In genomic region chr19:1730157-1730556, GRCh38 we compare ENCODE assay signal across 36 cellular contexts. TPM values are rescaled to one million over a fixed set of nuclear protein-coding genes. Genes with fewer than 3 reads are reported as not detected.
"Had no signal": no experiment of that assay in that cellular context is flagged by ENCODE, and none has a peak within 500 bp of the region (broad histone marks: within the 10 kb centered on the region; RNA-seq: fewer than 3 reads in every experiment).

No MANE protein-coding gene starts in this region.

- H3K4me3 Mint-ChIP-seq: activated CD4-positive, alpha-beta memory T cell treated with anti-CD3 and anti-CD28 coated beads for 36 hours; activated CD4-positive, alpha-beta T cell treated with anti-CD3 and anti-CD28 coated beads for 36 hours; activated CD4-positive, alpha-beta T cell treated with anti-CD3 and anti-CD28 coated beads, Interleukin-2, amount 10 ng/mL, durations not matched to agents 24 days and 14 days; activated CD8-positive, alpha-beta memory T cell treated with anti-CD3 and anti-CD28 coated beads, Interleukin-2, amount 10 ng/mL, durations not matched to agents 7 days and 5 days; activated CD8-positive, alpha-beta T cell treated with anti-CD3 and anti-CD28 coated beads, Interleukin-2, amount 10 ng/mL, durations not matched to agents 7 days and 5 days; activated naive CD4-positive, alpha-beta T cell treated with anti-CD3 and anti-CD28 coated beads, Interleukin-2, amount 10 ng/mL, durations not matched to agents 7 days and 5 days; activated naive CD8-positive, alpha-beta T cell treated with anti-CD3 and anti-CD28 coated beads, Interleukin-2, amount 10 ng/mL, durations not matched to agents 7 days and 5 days; activated T-helper 1 cell treated with anti-CD3 and anti-CD28 coated beads, Interleukin-12 subunit alpha, Interleukin-12 subunit beta, Interleukin-2, Interleukin-4 antibody, amounts not matched to agents 30 ng/mL and 10 ng/mL and 1 ng/mL, durations not matched to agents 14 hours and 24 hours and 36 hours; brain had no signal

- H3K9me3 Mint-ChIP-seq: activated CD4-positive, alpha-beta memory T cell treated with anti-CD3 and anti-CD28 coated beads for 36 hours; activated CD4-positive, alpha-beta T cell treated with anti-CD3 and anti-CD28 coated beads, Interleukin-2, amount 10 ng/mL, durations not matched to agents 24 days and 14 days; activated naive CD4-positive, alpha-beta T cell treated with anti-CD3 and anti-CD28 coated beads, Interleukin-2, amount 50 U/mL, for 72 hours; activated T-helper 1 cell treated with anti-CD3 and anti-CD28 coated beads, Interleukin-12 subunit alpha, Interleukin-12 subunit beta, Interleukin-2, Interleukin-4 antibody, amounts not matched to agents 30 ng/mL and 10 ng/mL and 1 ng/mL, durations not matched to agents 14 hours and 24 hours and 36 hours; activated T-helper 2 cell treated with anti-CD3 and anti-CD28 coated beads, Interferon-gamma antibody, Interleukin-2, Interleukin-4, amounts not matched to agents 10 μg/mL and 5 μg/mL and 100 μg/mL, durations not matched to agents 14 hours and 24 hours and 36 hours had no signal

- DNase-seq: activated CD4-positive, alpha-beta memory T cell treated with anti-CD3 and anti-CD28 coated beads for 36 hours; activated CD4-positive, alpha-beta T cell treated with anti-CD3 and anti-CD28 coated beads for 36 hours; activated CD4-positive, alpha-beta T cell treated with anti-CD3 and anti-CD28 coated beads, Interleukin-2, amount 10 ng/mL, durations not matched to agents 24 days and 14 days; activated CD4-positive, CD25-positive, alpha-beta regulatory T cell; activated CD4-positive, CD25-positive, alpha-beta regulatory T cell treated with anti-CD3 and anti-CD28 coated beads, Interleukin-2, amount 50 U/mL, for 72 hours; activated CD8-positive, alpha-beta memory T cell treated with anti-CD3 and anti-CD28 coated beads, Interleukin-2, amount 10 ng/mL, durations not matched to agents 7 days and 5 days; activated CD8-positive, alpha-beta memory T cell treated with anti-CD3 and anti-CD28 coated beads, Interleukin-2, amount 50 U/mL, for 4 hours; activated CD8-positive, alpha-beta T cell treated with anti-CD3 and anti-CD28 coated beads, Interleukin-2, amount 10 ng/mL, durations not matched to agents 7 days and 5 days; activated effector memory CD4-positive, alpha-beta T cell treated with anti-CD3 and anti-CD28 coated beads, Interleukin-2, amount 50 U/mL, for 16 hours; activated naive CD4-positive, alpha-beta T cell; activated naive CD4-positive, alpha-beta T cell treated with anti-CD3 and anti-CD28 coated beads, Interleukin-2, amount 10 ng/mL, durations not matched to agents 7 days and 5 days; activated naive CD8-positive, alpha-beta T cell treated with anti-CD3 and anti-CD28 coated beads, Interleukin-2, amount 10 ng/mL, durations not matched to agents 7 days and 5 days; activated T-cell treated with anti-CD3 and anti-CD28 coated beads, Interleukin-2, amount 50 U/mL, for 1 hour; activated T-cell treated with anti-CD3 and anti-CD28 coated beads, Interleukin-2, amount 50 U/mL, for 48 hours; central memory CD4-positive, alpha-beta T cell; cerebellar nuclear complex; colonic mucosa; effector CD8-positive, alpha-beta T cell; esophagus squamous epithelium; foreskin melanocyte; T-helper 2 cell had no signal

- H3K9me3 ChIP-seq: ascending aorta, breast epithelium, colonic mucosa, esophagus squamous epithelium, gastroesophageal sphincter had no signal

- H3K27ac ChIP-seq: ascending aorta, breast epithelium, cardiac muscle cell, colonic mucosa, epithelial cell of prostate, esophagus squamous epithelium, gastroesophageal sphincter had no signal

- H3K36me3 Mint-ChIP-seq: activated CD4-positive, alpha-beta memory T cell treated with anti-CD3 and anti-CD28 coated beads for 36 hours; activated CD8-positive, alpha-beta memory T cell treated with anti-CD3 and anti-CD28 coated beads, Interleukin-2, amount 10 ng/mL, durations not matched to agents 7 days and 5 days; activated naive CD4-positive, alpha-beta T cell treated with anti-CD3 and anti-CD28 coated beads, Interleukin-2, amount 10 ng/mL, durations not matched to agents 7 days and 5 days; activated naive CD4-positive, alpha-beta T cell treated with anti-CD3 and anti-CD28 coated beads, Interleukin-2, amount 50 U/mL, for 72 hours; activated naive CD8-positive, alpha-beta T cell treated with anti-CD3 and anti-CD28 coated beads, Interleukin-2, amount 10 ng/mL, durations not matched to agents 7 days and 5 days; brain had no signal

- ATAC-seq: activated CD4-positive, alpha-beta T cell treated with anti-CD3 and anti-CD28 coated beads for 36 hours; activated CD8-positive, alpha-beta memory T cell treated with anti-CD3 and anti-CD28 coated beads, Interleukin-2, amount 10 ng/mL, durations not matched to agents 7 days and 5 days; activated CD8-positive, alpha-beta T cell treated with anti-CD3 and anti-CD28 coated beads, Interleukin-2, amount 10 ng/mL, durations not matched to agents 7 days and 5 days; activated naive CD4-positive, alpha-beta T cell treated with anti-CD3 and anti-CD28 coated beads, Interleukin-2, amount 50 U/mL, for 72 hours; gastroesophageal sphincter had no signal

- H3K4me1 ChIP-seq: colonic mucosa had no signal

- H3K4me1 Mint-ChIP-seq: activated naive CD8-positive, alpha-beta T cell treated with anti-CD3 and anti-CD28 coated beads, Interleukin-2, amount 10 ng/mL, durations not matched to agents 7 days and 5 days had no signal

- H3K36me3 ChIP-seq: ascending aorta, breast epithelium, cardiac muscle cell, colonic mucosa, esophagus squamous epithelium, gastroesophageal sphincter had no signal

- H3K27ac Mint-ChIP-seq: activated CD4-positive, alpha-beta memory T cell treated with anti-CD3 and anti-CD28 coated beads for 36 hours; activated CD4-positive, alpha-beta T cell treated with anti-CD3 and anti-CD28 coated beads for 36 hours; activated CD4-positive, alpha-beta T cell treated with anti-CD3 and anti-CD28 coated beads, Interleukin-2, amount 10 ng/mL, durations not matched to agents 24 days and 14 days; activated CD8-positive, alpha-beta memory T cell treated with anti-CD3 and anti-CD28 coated beads, Interleukin-2, amount 10 ng/mL, durations not matched to agents 7 days and 5 days; activated CD8-positive, alpha-beta T cell treated with anti-CD3 and anti-CD28 coated beads, Interleukin-2, amount 10 ng/mL, durations not matched to agents 7 days and 5 days; activated naive CD4-positive, alpha-beta T cell treated with anti-CD3 and anti-CD28 coated beads, Interleukin-2, amount 10 ng/mL, durations not matched to agents 7 days and 5 days; activated naive CD4-positive, alpha-beta T cell treated with anti-CD3 and anti-CD28 coated beads, Interleukin-2, amount 50 U/mL, for 72 hours; activated naive CD8-positive, alpha-beta T cell treated with anti-CD3 and anti-CD28 coated beads, Interleukin-2, amount 10 ng/mL, durations not matched to agents 7 days and 5 days; activated T-helper 1 cell treated with anti-CD3 and anti-CD28 coated beads, Interleukin-12 subunit alpha, Interleukin-12 subunit beta, Interleukin-2, Interleukin-4 antibody, amounts not matched to agents 30 ng/mL and 10 ng/mL and 1 ng/mL, durations not matched to agents 14 hours and 24 hours and 36 hours; activated T-helper 2 cell treated with anti-CD3 and anti-CD28 coated beads, Interferon-gamma antibody, Interleukin-2, Interleukin-4, amounts not matched to agents 10 μg/mL and 5 μg/mL and 100 μg/mL, durations not matched to agents 14 hours and 24 hours and 36 hours; brain had no signal

- H3K4me3 ChIP-seq: ascending aorta, breast epithelium, cardiac muscle cell, colonic mucosa, esophagus squamous epithelium, gastroesophageal sphincter had no signal

RNA-seq across cellular contexts. Expression of gene ONECUT3, which starts 23.1 kb away (rescaled TPM):
- total RNA-seq: activated CD4-positive, alpha-beta memory T cell treated with anti-CD3 and anti-CD28 coated beads for 36 hours; activated CD4-positive, alpha-beta T cell treated with anti-CD3 and anti-CD28 coated beads for 36 hours; activated CD4-positive, alpha-beta T cell treated with anti-CD3 and anti-CD28 coated beads, Interleukin-2, amount 10 ng/mL, durations not matched to agents 24 days and 14 days; activated CD8-positive, alpha-beta memory T cell treated with anti-CD3 and anti-CD28 coated beads for 36 hours; activated CD8-positive, alpha-beta memory T cell treated with anti-CD3 and anti-CD28 coated beads, Interleukin-2, amount 10 ng/mL, durations not matched to agents 7 days and 5 days; activated CD8-positive, alpha-beta T cell treated with anti-CD3 and anti-CD28 coated beads, Interleukin-2, amount 10 ng/mL, durations not matched to agents 7 days and 5 days; activated naive CD4-positive, alpha-beta T cell treated with anti-CD3 and anti-CD28 coated beads, Interleukin-2, amount 50 U/mL, for 72 hours; activated naive CD8-positive, alpha-beta T cell treated with anti-CD3 and anti-CD28 coated beads, Interleukin-2, amount 10 ng/mL, durations not matched to agents 7 days and 5 days; activated T-helper 1 cell treated with anti-CD3 and anti-CD28 coated beads, Interleukin-12 subunit alpha, Interleukin-12 subunit beta, Interleukin-2, Interleukin-4 antibody, amounts not matched to agents 30 ng/mL and 10 ng/mL and 1 ng/mL, durations not matched to agents 14 hours and 24 hours and 36 hours; activated T-helper 2 cell treated with anti-CD3 and anti-CD28 coated beads, Interferon-gamma antibody, Interleukin-2, Interleukin-4, amounts not matched to agents 10 μg/mL and 5 μg/mL and 100 μg/mL, durations not matched to agents 14 hours and 24 hours and 36 hours; ascending aorta; breast epithelium; cardiac muscle cell; dermis microvascular lymphatic vessel endothelial cell; endothelial cell of umbilical vein; esophagus squamous epithelium; fibroblast of lung; fibroblast of villous mesenchyme; T-helper 1 cell treated with Interleukin-12 subunit alpha and Interleukin-12 subunit beta and Interleukin-4 antibody, amounts not matched to agents 30 ng/mL and 1 ng/mL, for 36 hours had no signal
